In genomic region chr18:54260376-54261072, GRCh38 we compare ENCODE assay signal across 1 cellular context.
TF ChIP-seq lines count a peak whose summit lies in the region.

No MANE protein-coding gene starts in this region.

TF ChIP-seq in HepG2, 621 proteins besides CTCF, POLR2A, EP300 and RAD21:
- no peak for TF ChIP-seq BCLAF1 (IDR thresholded peaks at IDR 0.05)
- no peak for TF ChIP-seq TEAD2 (CRISPR knock-in tag; IDR thresholded peaks at IDR 0.05)
- no peak for TF ChIP-seq CREBL2 (CRISPR knock-in tag; IDR thresholded peaks at IDR 0.05; ENCODE audit: borderline replicate concordance)
- no peak for TF ChIP-seq ZNF33A (CRISPR knock-in tag; IDR thresholded peaks at IDR 0.05; ENCODE audit: borderline replicate concordance)
- no peak for TF ChIP-seq DRAP1 (CRISPR knock-in tag; IDR thresholded peaks at IDR 0.05)
- TF ChIP-seq ZSCAN25 (CRISPR knock-in tag; IDR thresholded peaks at IDR 0.05), result no peak
- no peak for TF ChIP-seq GPN1 (CRISPR knock-in tag; IDR thresholded peaks at IDR 0.05; ENCODE audit: borderline replicate concordance)
- no peak for TF ChIP-seq ZNF704 (CRISPR knock-in tag; IDR thresholded peaks at IDR 0.05; ENCODE audit: borderline replicate concordance)
- no peak for TF ChIP-seq KDM5A (IDR thresholded peaks at IDR 0.05; ENCODE audit: borderline replicate concordance, low read length)
- no peak for TF ChIP-seq ZNF678 (CRISPR knock-in tag; IDR thresholded peaks at IDR 0.05)
- no peak for TF ChIP-seq ZNF782 (CRISPR knock-in tag; IDR thresholded peaks at IDR 0.05; ENCODE audit: borderline replicate concordance)
- TF ChIP-seq ZNF138 (CRISPR knock-in tag; IDR thresholded peaks at IDR 0.05; ENCODE audit: low read depth), result no peak
- TF ChIP-seq CERS6 (CRISPR knock-in tag; IDR thresholded peaks at IDR 0.05), result no peak
- TF ChIP-seq ATF4 (CRISPR knock-in tag; IDR thresholded peaks at IDR 0.05), result no peak
- no peak for TF ChIP-seq ZNF512 (CRISPR knock-in tag; IDR thresholded peaks at IDR 0.05)
- no peak for TF ChIP-seq PCBP1 (IDR thresholded peaks at IDR 0.05; ENCODE audit: borderline replicate concordance, low read depth, low read length)
- no peak for TF ChIP-seq POLR2AphosphoS2 (IDR thresholded peaks at IDR 0.05; ENCODE audit: low read depth, low read length)
- no peak for TF ChIP-seq ZSCAN22 (CRISPR knock-in tag; IDR thresholded peaks at IDR 0.05)
- no peak for TF ChIP-seq JUND (CRISPR knock-in tag; IDR thresholded peaks at IDR 0.05)
- no peak for TF ChIP-seq TSC22D2 (CRISPR knock-in tag; IDR thresholded peaks at IDR 0.05; ENCODE audit: borderline replicate concordance)
